ENCODE assay signal across 17 cellular contexts in the genomic region with DNA sequence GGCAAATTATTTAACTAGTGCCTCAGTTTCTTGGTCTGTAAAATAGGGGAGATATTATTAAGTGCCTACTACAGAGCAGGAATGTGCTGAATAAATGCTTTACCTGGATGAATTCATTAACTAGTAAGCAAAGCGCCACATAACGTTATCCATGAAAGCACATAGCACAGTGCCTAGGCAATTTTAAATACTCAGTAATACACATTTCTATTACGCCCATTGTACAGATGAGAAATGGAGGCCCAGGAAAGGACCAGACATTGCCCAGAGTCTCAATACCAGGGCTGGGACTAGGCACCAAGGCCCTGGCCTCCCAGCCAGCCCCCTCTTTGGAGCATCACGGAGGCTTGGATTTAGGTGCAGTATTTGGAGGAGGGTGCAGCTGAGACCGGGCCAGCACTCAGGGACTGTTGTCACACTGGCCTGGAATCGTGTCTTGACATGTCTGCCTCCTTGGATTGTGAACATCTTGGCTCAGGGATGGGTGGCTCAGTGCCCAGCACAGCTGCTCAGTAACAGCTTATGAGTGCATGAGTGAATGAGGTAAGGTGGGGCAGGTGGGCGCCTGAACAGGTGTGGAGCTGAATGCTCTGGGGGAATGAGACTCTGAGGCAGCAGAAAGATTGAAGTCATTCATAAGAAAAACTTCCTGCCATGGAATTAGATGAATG. TPM values are rescaled to one million over a fixed set of nuclear protein-coding genes. Genes with fewer than 3 reads are reported as not detected.
A peak's percentile ranks its signal among the peaks of the same experiment; 100 is the strongest.
DNase-seq lines count a peak whose midpoint lies in the region; ATAC-seq and TF ChIP-seq lines count a peak whose summit lies in the region.
"Had no signal": no experiment of that assay in that cellular context is flagged by ENCODE, and none has a peak within 500 bp of the region (broad histone marks: within the 10 kb centered on the region; RNA-seq: fewer than 3 reads in every experiment).

No MANE protein-coding gene starts in this region.

- CTCF ChIA-PET in mammary epithelial cell (lab: Charles Lee; ENCODE audit: low non-redundant PET) = no interaction called here
- CTCF ChIA-PET in activated CD4-positive, alpha-beta T cell treated with anti-CD3 and anti-CD28 coated beads, Interleukin-2, amount 10 ng/mL, durations not matched to agents 7 days and 5 days (lab: Charles Lee) = interaction anchor here (1.1 kb wide), 2 partner anchors 50 to 55 kb away, joined by 3 read pairs; no protein-coding TSS in a partner anchor

- WGBS in mammary epithelial cell (ENCODE audit: low coverage, missing lambda C conversion rate) = 39% methylated on average over 7 of the region's 7 CpGs

- H3K79me2 ChIP-seq in mammary epithelial cell (ENCODE audit: insufficient read depth, low read length) = no peaks in the 10 kb centered on the region

- H3K9me3 ChIP-seq in mammary epithelial cell (replicated peaks; ENCODE audit: insufficient read depth, low read length) = no peaks in the 10 kb centered on the region

- in situ Hi-C loops in mammary epithelial cell (cut with MboI; ENCODE audit: low sequenced_read_pairs in 2 of 2) = no loop called here

- peaks cover 7% of the 10 kb centered on the region for H3K27me3 Mint-ChIP-seq in activated CD4-positive, alpha-beta T cell treated with anti-CD3 and anti-CD28 coated beads, Interleukin-2, amount 10 ng/mL, durations not matched to agents 7 days and 5 days

- no peaks in the 10 kb centered on the region for H3K9me3 Mint-ChIP-seq in activated CD4-positive, alpha-beta T cell treated with anti-CD3 and anti-CD28 coated beads, Interleukin-2, amount 10 ng/mL, durations not matched to agents 7 days and 5 days

- DNase-seq in NCI-H2029 treated with DMSO at 0.1 percent for 48 hours (lab: John Stamatoyannopoulos, UW) (peak; percentile 38), NCI-H2029 (lab: John Stamatoyannopoulos, UW) (no peak), NCI-H524 treated with DMSO at 0.1 percent for 48 hours (lab: John Stamatoyannopoulos, UW) (peak; percentile 7), mammary epithelial cell (peak; percentile 51), foreskin fibroblast (no peak)
- no peak for DNase-seq in activated CD4-positive, alpha-beta T cell treated with anti-CD3 and anti-CD28 coated beads, Interleukin-2, amount 10 ng/mL, durations not matched to agents 7 days and 5 days
- DNase-seq: C1 segment of cervical spinal cord, GM23248, KBM-7, NCI-H1048, NCI-H1694, NCI-H774 had no signal

- BruUV-seq in mammary epithelial cell (replicated peaks; lab: Mats Ljungman, UMichigan) = no TSS peak

- H3K4me3 ChIP-seq in mammary epithelial cell (replicated peaks in 1 of 3; ENCODE audit: insufficient read depth in 1 of 3, low read depth in 2 of 3, low read length in 3 of 3) = no peak overlapping the region
- no peak overlapping the region for H3K4me3 ChIP-seq in foreskin fibroblast (ENCODE audit: low read depth in 1 of 2, low read length in 2 of 2)
- H3K4me3 ChIP-seq: GM23248 had no signal

- H3K4me3 Mint-ChIP-seq in activated CD4-positive, alpha-beta T cell treated with anti-CD3 and anti-CD28 coated beads, Interleukin-2, amount 10 ng/mL, durations not matched to agents 7 days and 5 days = no peak overlapping the region

- no peak overlapping the region for H2AFZ ChIP-seq in mammary epithelial cell (ENCODE audit: low read depth, low read length)
- H2AFZ ChIP-seq: GM23248 had no signal

- H3K27ac ChIP-seq in mammary epithelial cell (ENCODE audit: insufficient read depth, low read depth, low read length) = no peak overlapping the region
- H3K27ac ChIP-seq: GM23248, HL-60 had no signal

- H3K4me2 ChIP-seq in mammary epithelial cell (ENCODE audit: insufficient read depth, low read depth, low read length) = no peak overlapping the region

- POLR2A ChIA-PET in activated CD4-positive, alpha-beta T cell treated with anti-CD3 and anti-CD28 coated beads, Interleukin-2, amount 10 ng/mL, durations not matched to agents 7 days and 5 days (lab: Charles Lee) = no interaction called here

- H3K4me1 Mint-ChIP-seq in activated CD4-positive, alpha-beta T cell treated with anti-CD3 and anti-CD28 coated beads, Interleukin-2, amount 10 ng/mL, durations not matched to agents 7 days and 5 days = no peaks in the 10 kb centered on the region

- dilution Hi-C loops in mammary epithelial cell (cut with HindIII; ENCODE audit: low sequenced_read_pairs) = no loop called here

- no peaks in the 10 kb centered on the region for H4K20me1 ChIP-seq in mammary epithelial cell (ENCODE audit: insufficient read depth, low read length)

- intact Hi-C loops in mammary epithelial cell (cut with micrococcal nuclease) = no loop called here

- H3K4me1 ChIP-seq in mammary epithelial cell (ENCODE audit: insufficient read depth, low read length) = no peaks in the 10 kb centered on the region

- H3K36me3 Mint-ChIP-seq in activated CD4-positive, alpha-beta T cell treated with anti-CD3 and anti-CD28 coated beads, Interleukin-2, amount 10 ng/mL, durations not matched to agents 7 days and 5 days (ENCODE audit: low read depth) = no peaks in the 10 kb centered on the region

- no peaks in the 10 kb centered on the region for H3K36me3 ChIP-seq in mammary epithelial cell (ENCODE audit: insufficient read depth, low read length)

- peaks cover 8% of the 10 kb centered on the region for H3K27me3 ChIP-seq in mammary epithelial cell (ENCODE audit: insufficient read depth, low read length)

- H3K27ac Mint-ChIP-seq in activated CD4-positive, alpha-beta T cell treated with anti-CD3 and anti-CD28 coated beads, Interleukin-2, amount 10 ng/mL, durations not matched to agents 7 days and 5 days = no peak overlapping the region

- no peak overlapping the region for H3K9ac ChIP-seq in mammary epithelial cell (ENCODE audit: insufficient read depth, low read length)
- H3K9ac ChIP-seq: GM23248 had no signal

- ATAC-seq in GM18511 (IDR thresholded peaks at IDR 0.05; ENCODE audit: unreplicated experiment) = no peak
- ATAC-seq in HG02642 (IDR thresholded peaks at IDR 0.05; ENCODE audit: poor library complexity, unreplicated experiment) = no peak
- ATAC-seq: Panc1 had no signal

- TF ChIP-seq CTCF in mammary epithelial cell (conservative IDR thresholded peaks at IDR 0.05 in 1 of 2, IDR thresholded peaks at IDR 0.05 in 1 of 2; ENCODE audit: extremely low read depth in 1 of 2, insufficient read depth in 1 of 2, low read depth in 1 of 2, low read length in 2 of 2) = no peak
- no peak for TF ChIP-seq CTCF in foreskin fibroblast (IDR thresholded peaks at IDR 0.05; ENCODE audit: low read depth, low read length)

RNA-seq across cellular contexts. Expression of gene TPBGL, which starts 42.2 kb away (rescaled TPM):
- total RNA-seq in mammary epithelial cell = under 1 TPM in 1 of 2 donors, not detected in 1; 0.21 TPM
- polyA plus RNA-seq in mammary epithelial cell = 0.01 TPM
- polyA minus RNA-seq in mammary epithelial cell = not detected
- total RNA-seq in activated CD4-positive, alpha-beta T cell treated with anti-CD3 and anti-CD28 coated beads, Interleukin-2, amount 10 ng/mL, durations not matched to agents 7 days and 5 days = under 1 TPM in 1 of 2 experiments, not detected in 1; 0.06 TPM
- total RNA-seq: A172, GM23248 had no signal
- polyA plus RNA-seq: GM23248 had no signal

RNA-seq across cellular contexts. Expression of gene SLCO2B1, which starts 47.5 kb away (rescaled TPM):
- not detected for total RNA-seq in mammary epithelial cell
- polyA plus RNA-seq in mammary epithelial cell = not detected
- polyA minus RNA-seq in mammary epithelial cell = not detected
- total RNA-seq in activated CD4-positive, alpha-beta T cell treated with anti-CD3 and anti-CD28 coated beads, Interleukin-2, amount 10 ng/mL, durations not matched to agents 7 days and 5 days = under 1 TPM in 1 of 2 experiments, not detected in 1; 0.37 TPM
- total RNA-seq: GM23248 had no signal
- polyA plus RNA-seq: GM23248 had no signal

Comparison
In these comparisons a context has a peak if more than half of its experiments do, and no peak if none do; other contexts are left out.
1. DNase-seq: peak in NCI-H2029 treated with DMSO at 0.1 percent for 48 hours (single experiment), NCI-H524 treated with DMSO at 0.1 percent for 48 hours (single experiment) and mammary epithelial cell (single experiment); none in NCI-H2029 (single experiment), foreskin fibroblast (0 of 2) and activated CD4-positive, alpha-beta T cell treated with anti-CD3 and anti-CD28 coated beads, Interleukin-2, amount 10 ng/mL, durations not matched to agents 7 days and 5 days (single experiment).